ENCODE assay signal across 15 cellular contexts in genomic region chr6:148852688-148853087, GRCh38.
"Had no signal": no experiment of that assay in that cellular context is flagged by ENCODE, and none has a peak within 500 bp of the region (broad histone marks: within the 10 kb centered on the region; RNA-seq: fewer than 3 reads in every experiment).

No MANE protein-coding gene starts in this region.

- H3K36me3 ChIP-seq: esophagus muscularis mucosa, left ventricle myocardium inferior, lower lobe of right lung had no signal

- H3K4me3 ChIP-seq: esophagus muscularis mucosa, hepatocyte, left ventricle myocardium inferior, lower lobe of right lung, skin epidermis had no signal

- H2AFZ ChIP-seq: hepatocyte had no signal

- FAIRE-seq: kidney, urothelium cell line had no signal

- DNase-seq: effector memory CD4-positive, alpha-beta T cell; kidney; left cardiac atrium; left ventricle myocardium inferior; lower lobe of right lung; natural killer cell; stimulated activated CD4-positive, alpha-beta T cell treated with anti-CD3 and anti-CD28 coated beads, Interleukin-2, amount 100 ng/mL, for 24 hours; stimulated activated CD4-positive, alpha-beta T cell treated with anti-CD3 and anti-CD28 coated beads, Interleukin-4, amount 100 ng/mL, for 4 hours; stimulated activated naive CD4-positive, alpha-beta T cell treated with Interleukin-2 at 50 U/mL for 16 hours had no signal

- H3K27ac ChIP-seq: epithelial cell of prostate, esophagus muscularis mucosa, left ventricle myocardium inferior, lower lobe of right lung had no signal

- H3K27me3 ChIP-seq: esophagus muscularis mucosa, hepatocyte had no signal

- H3K9me3 ChIP-seq: esophagus muscularis mucosa, left ventricle myocardium inferior, lower lobe of right lung had no signal

- ATAC-seq: left cardiac atrium, lower lobe of right lung, natural killer cell, sciatic nerve had no signal
